Comparison of ENCODE assay signal across 13 cellular contexts in the genomic region with DNA sequence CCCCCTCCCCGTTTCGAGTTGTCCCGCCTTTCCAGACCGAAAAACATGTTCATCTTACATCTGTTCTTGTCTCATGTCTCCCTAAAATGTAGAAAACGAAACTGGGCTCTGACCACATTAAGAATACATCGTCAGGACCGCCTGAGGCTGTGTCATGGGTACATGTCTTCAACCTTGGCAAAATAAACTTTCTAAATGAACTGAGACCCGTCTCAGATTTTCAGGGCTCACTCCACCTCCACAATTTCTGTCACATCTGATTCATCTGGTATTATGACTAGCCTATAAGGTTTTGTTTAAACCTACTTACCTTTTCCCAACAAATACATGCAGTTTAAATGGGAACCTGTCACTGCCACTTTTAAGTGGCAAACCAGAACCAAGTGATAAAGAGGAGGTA. TPM values are rescaled to one million over a fixed set of nuclear protein-coding genes. Genes with fewer than 3 reads are reported as not detected.
A peak's percentile ranks its signal among the peaks of the same experiment; 100 is the strongest.
DNase-seq lines count a peak whose midpoint lies in the region; ATAC-seq and TF ChIP-seq lines count a peak whose summit lies in the region.
"Had no signal": no experiment of that assay in that cellular context is flagged by ENCODE, and none has a peak within 500 bp of the region (broad histone marks: within the 10 kb centered on the region; RNA-seq: fewer than 3 reads in every experiment).

No MANE protein-coding gene starts in this region.

- H3K36me3 Mint-ChIP-seq in T-helper 1 cell treated with Interleukin-12 subunit alpha and Interleukin-12 subunit beta and Interleukin-4 antibody, amounts not matched to agents 30 μg/mL and 1 μg/mL, for 36 hours (ENCODE audit: low read depth): peaks cover 22% of the 10 kb centered on the region
- no peaks in the 10 kb centered on the region for H3K36me3 Mint-ChIP-seq in effector memory CD8-positive, alpha-beta T cell (ENCODE audit: insufficient read depth)

- DNase-seq in T-helper 1 cell: no peak
- DNase-seq in Peyer's patch: no peak
- DNase-seq in effector memory CD8-positive, alpha-beta T cell: no peak
- no peak for DNase-seq in sigmoid colon
- DNase-seq in GM03348 (ENCODE audit: low spot score): no peak
- DNase-seq in NCI-H1417 treated with DMSO at 0.1 percent for 48 hours (lab: John Stamatoyannopoulos, UW): no peak
- no peak for DNase-seq in NCI-H2227 (lab: John Stamatoyannopoulos, UW; ENCODE audit: unreplicated experiment)
- DNase-seq: cerebellar nuclear complex, GF-D8, hippocampal formation had no signal

- H3K27ac Mint-ChIP-seq in T-helper 1 cell treated with Interleukin-12 subunit alpha and Interleukin-12 subunit beta and Interleukin-4 antibody, amounts not matched to agents 30 μg/mL and 1 μg/mL, for 36 hours: no peak overlapping the region
- peak overlapping the region; percentile 28 to 86 for H3K27ac Mint-ChIP-seq in effector memory CD8-positive, alpha-beta T cell

- H3K4me3 Mint-ChIP-seq in T-helper 1 cell treated with Interleukin-12 subunit alpha and Interleukin-12 subunit beta and Interleukin-4 antibody, amounts not matched to agents 30 μg/mL and 1 μg/mL, for 36 hours: peak overlapping the region; percentile 84
- peak overlapping the region; percentile 76 to 77 for H3K4me3 Mint-ChIP-seq in effector memory CD8-positive, alpha-beta T cell

- ATAC-seq in effector memory CD8-positive, alpha-beta T cell (replicated peaks): no peak

- WGBS in sigmoid colon, 2 donors: 79 to 84% methylated on average over 8 of the region's 8 CpGs

- peaks cover 0 to 8% (median 0%) of the 10 kb centered on the region in 3 donors for H3K36me3 ChIP-seq in Peyer's patch
- no peaks in the 10 kb centered on the region for H3K36me3 ChIP-seq in sigmoid colon
- H3K36me3 ChIP-seq: neutrophil had no signal

- no peak for TF ChIP-seq EP300 in sigmoid colon (IDR thresholded peaks at IDR 0.05)

- intact Hi-C loops in sigmoid colon (cut with DNase I): no loop called here

- H3K4me1 Mint-ChIP-seq in T-helper 1 cell treated with Interleukin-12 subunit alpha and Interleukin-12 subunit beta and Interleukin-4 antibody, amounts not matched to agents 30 μg/mL and 1 μg/mL, for 36 hours (ENCODE audit: low read depth): peaks cover 12% of the 10 kb centered on the region
- H3K4me1 Mint-ChIP-seq in effector memory CD8-positive, alpha-beta T cell (ENCODE audit: low read depth in 2 of 2): peaks cover 10 to 15% of the 10 kb centered on the region in 2 donors

- TF ChIP-seq CTCF in Peyer's patch (IDR thresholded peaks at IDR 0.05): no peak
- no peak for TF ChIP-seq CTCF in sigmoid colon (IDR thresholded peaks at IDR 0.05)

- H3K27me3 ChIP-seq in Peyer's patch (no peaks in the 10 kb centered on the region), sigmoid colon (no peaks in the 10 kb centered on the region)

- H3K4me1 ChIP-seq in Peyer's patch (no peaks in the 10 kb centered on the region), sigmoid colon (no peaks in the 10 kb centered on the region)

- TF ChIP-seq POLR2A in Peyer's patch (IDR thresholded peaks at IDR 0.05): no peak
- TF ChIP-seq POLR2A in sigmoid colon (IDR thresholded peaks at IDR 0.05): no peak

- H3K9me3 Mint-ChIP-seq in T-helper 1 cell treated with Interleukin-12 subunit alpha and Interleukin-12 subunit beta and Interleukin-4 antibody, amounts not matched to agents 30 μg/mL and 1 μg/mL, for 36 hours: peaks cover 32% of the 10 kb centered on the region
- peaks cover 0 to 4% of the 10 kb centered on the region in 2 donors for H3K9me3 Mint-ChIP-seq in effector memory CD8-positive, alpha-beta T cell

- H3K9me3 ChIP-seq in Peyer's patch (peaks cover 0 to 7% (median 0%) of the 10 kb centered on the region in 4 donors), sigmoid colon (peaks cover 0 to 8% (median 2%) of the 10 kb centered on the region in 4 donors)

- H3K27me3 Mint-ChIP-seq in T-helper 1 cell treated with Interleukin-12 subunit alpha and Interleukin-12 subunit beta and Interleukin-4 antibody, amounts not matched to agents 30 μg/mL and 1 μg/mL, for 36 hours (ENCODE audit: low read depth): peaks cover 5% of the 10 kb centered on the region
- peaks cover 28 to 30% of the 10 kb centered on the region in 2 donors for H3K27me3 Mint-ChIP-seq in effector memory CD8-positive, alpha-beta T cell

- H3K27ac ChIP-seq in Peyer's patch (peak overlapping the region in 3 of 4 donors; percentile 16 to 47 (median 43)), sigmoid colon (peak overlapping the region in 1 of 4 donors; percentile 42)
- H3K27ac ChIP-seq: 22Rv1, neutrophil had no signal

- peak overlapping the region; percentile 61 to 80 (median 66) for H3K4me3 ChIP-seq in Peyer's patch
- H3K4me3 ChIP-seq in sigmoid colon: peak overlapping the region; percentile 24 to 57 (median 46)

RNA-seq across cellular contexts. Expression of gene SDR42E1, which starts 0.6 kb away (rescaled TPM):
- total RNA-seq in Peyer's patch: 10 to 100 TPM in 3 of 4 donors, 1 to 10 TPM in 1; 1.7 to 19.8 (median 17.1) TPM
- 1 to 10 TPM in 2 of 4 donors, under 1 TPM in 2; 0.49 to 2.2 (median 1.2) TPM for total RNA-seq in sigmoid colon
- polyA plus RNA-seq in sigmoid colon: 1 to 10 TPM in 2 of 3 donors, under 1 TPM in 1; 0.60 to 3.2 (median 1.7) TPM

RNA-seq across cellular contexts. Expression of gene HSD17B2, which starts 24.4 kb away (rescaled TPM):
- 100 to 1,000 TPM in 3 of 4 donors, 10 to 100 TPM in 1; 19.8 to 173 (median 140) TPM for total RNA-seq in Peyer's patch
- total RNA-seq in sigmoid colon: not detected
- 10 to 100 TPM; 27.3 to 46.0 (median 32.4) TPM for polyA plus RNA-seq in sigmoid colon

Comparison
In these comparisons a context has a peak if more than half of its experiments do, and no peak if none do; other contexts are left out.
1. RNA of gene HSD17B2, which starts 24.4 kb away (total RNA-seq): 19.8 to 173 TPM in Peyer's patch; not detected in sigmoid colon; every median in the first group is over 10 times any median in the second.